ENCODE assay signal across 29 cellular contexts in genomic region chr2:75142081-75142480, GRCh38. TPM values are rescaled to one million over a fixed set of nuclear protein-coding genes. Genes with fewer than 3 reads are reported as not detected.
DNase-seq lines count a peak whose midpoint lies in the region; ATAC-seq and TF ChIP-seq lines count a peak whose summit lies in the region.
"Had no signal": no experiment of that assay in that cellular context is flagged by ENCODE, and none has a peak within 500 bp of the region (broad histone marks: within the 10 kb centered on the region; RNA-seq: fewer than 3 reads in every experiment).

No MANE protein-coding gene starts in this region.

- H3K4me3 ChIP-seq in heart left ventricle (no peak overlapping the region), cardiac fibroblast (replicated peaks in 1 of 2; ENCODE audit: low read depth in 2 of 2, low read length in 2 of 2) (no peak overlapping the region), lung (no peak overlapping the region)
- H3K4me3 ChIP-seq: cardiac muscle cell, dorsolateral prefrontal cortex, pancreas, SJSA1, stomach, uterus had no signal

- H3K4me1 ChIP-seq in heart left ventricle (no peaks in the 10 kb centered on the region), lung (ENCODE audit: control insufficient read depth in 2 of 2, insufficient read depth in 2 of 2, low read length in 2 of 2) (peaks cover 0 to 1% of the 10 kb centered on the region in 2 donors)
- H3K4me1 ChIP-seq: pancreas, stomach, uterus had no signal

- no peak for DNase-seq in left ventricle myocardium superior
- DNase-seq in heart left ventricle = no peak
- DNase-seq in cardiac fibroblast (ENCODE audit: low read depth in 2 of 2) = peak; percentile 53 to 98
- peak; percentile 38 for DNase-seq in lung (ENCODE audit: low spot score)
- no peak for DNase-seq in stimulated activated CD4-positive, alpha-beta T cell treated with anti-CD3 and anti-CD28 coated beads, Interleukin-1b, Interleukin-23, amount 100 ng/mL, for 48 hours
- DNase-seq in mesenteric fat pad (ENCODE audit: low spot score) = no peak
- DNase-seq: activated CD8-positive, alpha-beta T cell treated with anti-CD3 and anti-CD28 coated beads, Interleukin-2, amount 10 ng/mL, durations not matched to agents 7 days and 5 days; activated T-cell treated with anti-CD3 and anti-CD28 coated beads, Interleukin-2, amount 50 U/mL, for 4 hours; dorsolateral prefrontal cortex; HCEC 1CT; immature natural killer cell; naive thymus-derived CD8-positive, alpha-beta T cell; NCI-H1417 treated with DMSO at 0.1 percent for 48 hours; pancreas; PC-3; stimulated activated CD4-positive, alpha-beta T cell treated with anti-CD3 and anti-CD28 coated beads, Interleukin-2, amount 100 ng/mL, for 48 hours; stomach; T-helper 2 cell; uterus had no signal

- H3K36me3 ChIP-seq in heart left ventricle (no peaks in the 10 kb centered on the region), lung (ENCODE audit: control insufficient read depth in 2 of 2, insufficient read depth in 2 of 2, low read length in 2 of 2) (no peaks in the 10 kb centered on the region)
- H3K36me3 ChIP-seq: cardiac muscle cell, pancreas, SJSA1, stomach, uterus had no signal

- H3K27me3 ChIP-seq in heart left ventricle = no peaks in the 10 kb centered on the region
- no peaks in the 10 kb centered on the region for H3K27me3 ChIP-seq in lung (ENCODE audit: control insufficient read depth, insufficient read depth)
- H3K27me3 ChIP-seq: cardiac muscle cell, pancreas, SJSA1, stomach, uterus had no signal

- intact Hi-C loops in left ventricle myocardium superior (cut with micrococcal nuclease) (no loop called here), heart left ventricle (cut with DNase I) (no loop called here)

- no peak for TF ChIP-seq CTCF in heart left ventricle (IDR thresholded peaks at IDR 0.05)
- TF ChIP-seq CTCF in cardiac fibroblast (IDR thresholded peaks at IDR 0.05; ENCODE audit: low read depth, low read length) = no peak
- TF ChIP-seq CTCF in lung (IDR thresholded peaks at IDR 0.05; ENCODE audit: control extremely low read depth, extremely low read depth) = no peak

- ATAC-seq in left ventricle myocardium superior (peak; percentile 43), heart left ventricle (no peak), lung (ENCODE audit: insufficient read depth, low FRiP score) (peak; percentile 55), GM18907 (IDR thresholded peaks at IDR 0.05; ENCODE audit: unreplicated experiment) (no peak), GM19467 (IDR thresholded peaks at IDR 0.05; ENCODE audit: unreplicated experiment) (no peak)
- ATAC-seq: activated CD8-positive, alpha-beta T cell treated with anti-CD3 and anti-CD28 coated beads, Interleukin-2, amount 10 ng/mL, durations not matched to agents 7 days and 5 days; activated T-cell treated with anti-CD3 and anti-CD28 coated beads, Interleukin-2, amount 50 U/mL, for 4 hours; naive thymus-derived CD8-positive, alpha-beta T cell; PC-3; WTC11 had no signal

- H3K9me3 ChIP-seq in heart left ventricle = no peaks in the 10 kb centered on the region
- no peaks in the 10 kb centered on the region for H3K9me3 ChIP-seq in lung (ENCODE audit: control insufficient read depth in 2 of 2, insufficient read depth in 1 of 2, low read length in 1 of 2)
- H3K9me3 ChIP-seq: pancreas, SJSA1, stomach, uterus had no signal

- 73 to 86% (median 74%) methylated on average over 3 of the region's 3 CpGs for WGBS in heart left ventricle, 4 donors
- 65 to 79% methylated on average over 3 of the region's 3 CpGs for WGBS in lung, 2 donors

- TF ChIP-seq POLR2A in heart left ventricle (IDR thresholded peaks at IDR 0.05) = no peak

- H3K27ac ChIP-seq in heart left ventricle = peak overlapping the region in 1 of 12 donors; percentile 48
- no peak overlapping the region for H3K27ac ChIP-seq in lung (ENCODE audit: low read depth in 1 of 2, low read length in 1 of 2)
- H3K27ac ChIP-seq: cardiac muscle cell, dorsolateral prefrontal cortex, pancreas, SJSA1, uterus had no signal

RNA-seq across cellular contexts. Expression of gene TACR1, which starts 57.2 kb away (rescaled TPM):
- 0.07 TPM for total RNA-seq in left ventricle myocardium superior
- total RNA-seq in heart left ventricle = under 1 TPM in 5 of 9 donors, not detected in 4; 0.05 to 0.59 (median 0.38) TPM
- polyA plus RNA-seq in heart left ventricle = under 1 TPM; 0.01 to 0.11 TPM
- 1 to 10 TPM in 1 of 2 donors, under 1 TPM in 1; 0.63 to 1.6 TPM for total RNA-seq in lung
- polyA plus RNA-seq in lung = under 1 TPM; 0.33 to 0.55 TPM
- total RNA-seq in mesenteric fat pad = 1.8 TPM
- total RNA-seq: A673; activated CD8-positive, alpha-beta T cell treated with anti-CD3 and anti-CD28 coated beads, Interleukin-2, amount 10 ng/mL, durations not matched to agents 7 days and 5 days; activated T-cell treated with anti-CD3 and anti-CD28 coated beads, Interleukin-2, amount 50 U/mL, for 4 hours; cardiac muscle cell; epithelial cell of proximal tubule; LHCN-M2; lung microvascular endothelial cell; naive thymus-derived CD8-positive, alpha-beta T cell; PC-3 had no signal
- polyA plus RNA-seq: cardiac muscle cell, CD14-positive monocyte had no signal

Comparison
In these comparisons a context has a peak if more than half of its experiments do, and no peak if none do; other contexts are left out.
1. ATAC-seq: peak in left ventricle myocardium superior (single experiment) and lung (single experiment); none in heart left ventricle (0 of 4), GM18907 (single experiment) and GM19467 (single experiment).
2. DNase-seq: peak in cardiac fibroblast (2 of 2) and lung (single experiment); none in left ventricle myocardium superior (single experiment), heart left ventricle (0 of 5), stimulated activated CD4-positive, alpha-beta T cell treated with anti-CD3 and anti-CD28 coated beads, Interleukin-1b, Interleukin-23, amount 100 ng/mL, for 48 hours (single experiment) and mesenteric fat pad (single experiment).